ENCODE assay signal across 2 cellular contexts in the genomic region with DNA sequence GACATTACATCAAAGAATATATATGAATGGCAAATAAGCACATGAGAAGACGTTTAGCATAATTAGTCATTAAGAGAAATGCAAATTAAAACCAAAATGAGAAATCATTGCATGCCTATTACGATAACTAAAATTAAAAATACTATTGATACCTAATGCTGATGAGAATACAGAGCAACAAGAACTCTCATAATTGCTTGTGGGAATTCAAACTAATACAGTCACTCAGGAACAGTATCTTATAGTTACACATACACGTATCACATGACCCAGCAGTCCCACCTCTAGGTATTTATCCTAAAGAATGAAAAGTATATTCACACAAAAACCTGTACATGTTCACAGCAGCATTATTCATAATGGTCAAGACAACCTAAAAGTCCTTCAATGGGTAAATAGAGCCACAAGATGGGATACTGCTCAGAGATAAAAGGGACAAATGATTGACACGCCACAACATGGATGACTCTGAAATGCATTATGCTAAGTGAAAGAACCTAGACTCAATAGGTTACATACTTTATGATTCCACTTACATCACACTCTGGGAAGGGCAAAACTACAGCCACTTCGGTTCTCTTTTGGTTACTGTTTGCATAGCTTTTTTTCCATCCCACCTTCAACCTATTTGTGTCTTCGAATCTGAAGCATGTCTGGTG.
A peak's percentile ranks its signal among the peaks of the same experiment; 100 is the strongest.
TF ChIP-seq lines count a peak whose summit lies in the region.

No MANE protein-coding gene starts in this region.

TF ChIP-seq in HEK293T, 16 proteins besides CTCF, POLR2A, EP300 and RAD21:
- TF ChIP-seq, protein P1, sequence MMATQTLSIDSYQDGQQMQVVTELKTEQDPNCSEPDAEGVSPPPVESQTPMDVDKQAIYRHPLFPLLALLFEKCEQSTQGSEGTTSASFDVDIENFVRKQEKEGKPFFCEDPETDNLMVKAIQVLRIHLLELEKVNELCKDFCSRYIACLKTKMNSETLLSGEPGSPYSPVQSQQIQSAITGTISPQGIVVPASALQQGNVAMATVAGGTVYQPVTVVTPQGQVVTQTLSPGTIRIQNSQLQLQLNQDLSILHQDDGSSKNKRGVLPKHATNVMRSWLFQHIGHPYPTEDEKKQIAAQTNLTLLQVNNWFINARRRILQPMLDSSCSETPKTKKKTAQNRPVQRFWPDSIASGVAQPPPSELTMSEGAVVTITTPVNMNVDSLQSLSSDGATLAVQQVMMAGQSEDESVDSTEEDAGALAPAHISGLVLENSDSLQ (IDR thresholded peaks at IDR 0.05) = peak; percentile 44
- TF ChIP-seq LEF1 (IDR thresholded peaks at IDR 0.05; ENCODE audit: borderline replicate concordance) (no peak), BHLHE40 (IDR thresholded peaks at IDR 0.05; ENCODE audit: borderline replicate concordance) (no peak)

TF ChIP-seq in GM12878, 131 proteins besides CTCF, POLR2A, EP300 and RAD21:
- TF ChIP-seq, protein P1 (IDR thresholded peaks at IDR 0.05) = peak; percentile 27; the same call in 1 of the 2 replicates
- TF ChIP-seq CBX3 (IDR thresholded peaks at IDR 0.05; ENCODE audit: borderline replicate concordance, low read depth) (no peak), NFIC (IDR thresholded peaks at IDR 0.05; ENCODE audit: low read depth, low read length) (no peak), EZH2 (IDR thresholded peaks at IDR 0.05; ENCODE audit: borderline replicate concordance, control insufficient read depth, low read depth, low read length) (no peak)
